8 cellular contexts compared by ENCODE assay signal in the genomic region with DNA sequence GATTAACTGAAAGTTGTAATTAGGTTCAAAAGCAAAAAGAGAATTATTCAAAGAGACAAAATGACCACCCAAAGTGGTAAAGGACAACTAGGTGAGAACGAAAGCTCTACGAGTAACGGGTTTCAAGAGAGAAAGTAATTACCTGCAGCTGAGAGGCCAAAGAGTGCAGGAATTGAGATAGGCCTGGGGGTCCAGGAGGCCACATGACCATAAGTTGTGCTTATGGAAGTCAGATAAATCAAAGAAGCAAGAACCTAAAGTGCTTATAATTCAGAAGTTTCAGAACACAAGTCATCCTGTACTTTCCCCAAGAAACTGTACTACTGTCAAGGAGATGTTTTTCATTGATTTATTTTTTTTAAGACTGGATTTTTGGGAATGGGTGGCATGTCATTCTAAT.
"Had no signal": no experiment of that assay in that cellular context is flagged by ENCODE, and none has a peak within 500 bp of the region (broad histone marks: within the 10 kb centered on the region; RNA-seq: fewer than 3 reads in every experiment).

No MANE protein-coding gene starts in this region.

- H2AFZ ChIP-seq: GM23248 had no signal

- ATAC-seq: HCT116, K562 had no signal

- DNase-seq: GM23248, GOT3, H7, IMR-90, KG1 had no signal

- H3K4me1 ChIP-seq: HAP-1 had no signal

- H3K27ac ChIP-seq: GM23248 had no signal

- H3K4me3 ChIP-seq: GM23248, HAP-1, K562 had no signal

- H3K9ac ChIP-seq: GM23248 had no signal

- H3K9me3 ChIP-seq: HAP-1 had no signal
